9 cellular contexts compared by ENCODE assay signal in genomic region chr15:74664028-74664616, GRCh38. TPM values are rescaled to one million over a fixed set of nuclear protein-coding genes. Genes with fewer than 3 reads are reported as not detected.
A peak's percentile ranks its signal among the peaks of the same experiment; 100 is the strongest.
DNase-seq lines count a peak whose midpoint lies in the region; ATAC-seq and TF ChIP-seq lines count a peak whose summit lies in the region.
"Had no signal": no experiment of that assay in that cellular context is flagged by ENCODE, and none has a peak within 500 bp of the region (broad histone marks: within the 10 kb centered on the region; RNA-seq: fewer than 3 reads in every experiment).

No MANE protein-coding gene starts in this region.

- no peak overlapping the region for H3K4me3 ChIP-seq in vagina
- H3K4me3 ChIP-seq: GM12878 had no signal

- TF ChIP-seq POLR2A in vagina (IDR thresholded peaks at IDR 0.05), result no peak

- ATAC-seq in natural killer cell treated with Interleukin-12 subunit alpha and Interleukin-12 subunit beta and Interleukin-15 and Interleukin-18, amount 100 ng/mL, for 72 hours, result no peak
- ATAC-seq in HG03039 (IDR thresholded peaks at IDR 0.05; ENCODE audit: unreplicated experiment), result no peak
- ATAC-seq: GM12878 had no signal

- peaks cover 50% of the 10 kb centered on the region for H3K4me1 Mint-ChIP-seq in endothelial cell (ENCODE audit: unreplicated experiment)
- peaks cover 19% of the 10 kb centered on the region in 2 donors for H3K4me1 Mint-ChIP-seq in natural killer cell treated with Interleukin-12 subunit alpha and Interleukin-12 subunit beta and Interleukin-15 and Interleukin-18, amount 100 ng/mL, for 72 hours (ENCODE audit: low read depth in 2 of 2)

- peak overlapping the region; percentile 17 for H3K27ac ChIP-seq in vagina

- no peaks in the 10 kb centered on the region for H3K27me3 Mint-ChIP-seq in endothelial cell (ENCODE audit: unreplicated experiment)
- no peaks in the 10 kb centered on the region for H3K27me3 Mint-ChIP-seq in natural killer cell treated with Interleukin-12 subunit alpha and Interleukin-12 subunit beta and Interleukin-15 and Interleukin-18, amount 100 ng/mL, for 72 hours

- H3K9me3 Mint-ChIP-seq in endothelial cell (ENCODE audit: unreplicated experiment), result no peaks in the 10 kb centered on the region
- H3K9me3 Mint-ChIP-seq in natural killer cell treated with Interleukin-12 subunit alpha and Interleukin-12 subunit beta and Interleukin-15 and Interleukin-18, amount 100 ng/mL, for 72 hours, result no peaks in the 10 kb centered on the region

- H3K9me3 ChIP-seq in vagina, result no peaks in the 10 kb centered on the region

- H3K4me1 ChIP-seq in vagina, result peaks cover 7% of the 10 kb centered on the region

- H3K36me3 Mint-ChIP-seq in endothelial cell (ENCODE audit: low read depth, unreplicated experiment), result no peaks in the 10 kb centered on the region
- H3K36me3 Mint-ChIP-seq in natural killer cell treated with Interleukin-12 subunit alpha and Interleukin-12 subunit beta and Interleukin-15 and Interleukin-18, amount 100 ng/mL, for 72 hours, result peaks cover 7% of the 10 kb centered on the region

- DNase-seq in activated CD8-positive, alpha-beta memory T cell treated with anti-CD3 and anti-CD28 coated beads, Interleukin-2, amount 50 U/mL, for 48 hours, result peak; percentile 22
- no peak for DNase-seq in activated CD8-positive, alpha-beta memory T cell treated with anti-CD3 and anti-CD28 coated beads for 24 hours
- DNase-seq in endothelial cell (ENCODE audit: low spot score) (no peak), medulla oblongata (ENCODE audit: extremely low spot score) (peak; percentile 64), vagina (ENCODE audit: extremely low spot score in 2 of 2) (no peak)
- no peak for DNase-seq in stimulated activated CD4-positive, alpha-beta T cell treated with anti-CD3 and anti-CD28 coated beads, Interleukin-2, amount 100 ng/mL, for 24 hours
- DNase-seq in natural killer cell treated with Interleukin-12 subunit alpha and Interleukin-12 subunit beta and Interleukin-15 and Interleukin-18, amount 100 ng/mL, for 72 hours (ENCODE audit: low spot score), result no peak

- H3K4me3 Mint-ChIP-seq in endothelial cell (ENCODE audit: unreplicated experiment), result peak overlapping the region; percentile 21
- H3K4me3 Mint-ChIP-seq in natural killer cell treated with Interleukin-12 subunit alpha and Interleukin-12 subunit beta and Interleukin-15 and Interleukin-18, amount 100 ng/mL, for 72 hours, result no peak overlapping the region

- no peaks in the 10 kb centered on the region for H3K36me3 ChIP-seq in vagina

- H3K27me3 ChIP-seq in vagina, result no peaks in the 10 kb centered on the region

- H3K27ac Mint-ChIP-seq in endothelial cell (ENCODE audit: unreplicated experiment), result peak overlapping the region; percentile 88
- peak overlapping the region in 1 of 2 donors; percentile 51 for H3K27ac Mint-ChIP-seq in natural killer cell treated with Interleukin-12 subunit alpha and Interleukin-12 subunit beta and Interleukin-15 and Interleukin-18, amount 100 ng/mL, for 72 hours

- no peak for TF ChIP-seq CTCF in endothelial cell (IDR thresholded peaks at IDR 0.05; ENCODE audit: unreplicated experiment)
- TF ChIP-seq CTCF in vagina (IDR thresholded peaks at IDR 0.05), result no peak

- intact Hi-C loops in vagina (cut with DNase I), result no loop called here

RNA-seq across cellular contexts. Expression of gene EDC3, which starts 31.7 kb away (rescaled TPM):
- 71.0 TPM for total RNA-seq in endothelial cell (ENCODE audit: unreplicated experiment)
- 23.8 TPM for total RNA-seq in vagina
- total RNA-seq in natural killer cell treated with Interleukin-12 subunit alpha and Interleukin-12 subunit beta and Interleukin-15 and Interleukin-18, amount 100 ng/mL, for 72 hours, result 10 to 100 TPM; 69.4 to 73.0 TPM

RNA-seq across cellular contexts. Expression of gene CLK3, which starts 48.5 kb away (rescaled TPM):
- 81.7 TPM for total RNA-seq in endothelial cell (ENCODE audit: unreplicated experiment)
- total RNA-seq in vagina, result 89.1 TPM
- total RNA-seq in natural killer cell treated with Interleukin-12 subunit alpha and Interleukin-12 subunit beta and Interleukin-15 and Interleukin-18, amount 100 ng/mL, for 72 hours, result 100 to 1,000 TPM; 148 TPM

Comparison
In these comparisons a context has a peak if more than half of its experiments do, and no peak if none do; other contexts are left out.
1. DNase-seq: peak in activated CD8-positive, alpha-beta memory T cell treated with anti-CD3 and anti-CD28 coated beads, Interleukin-2, amount 50 U/mL, for 48 hours (single experiment) and medulla oblongata (single experiment); none in activated CD8-positive, alpha-beta memory T cell treated with anti-CD3 and anti-CD28 coated beads for 24 hours (single experiment), endothelial cell (single experiment), vagina (0 of 2), stimulated activated CD4-positive, alpha-beta T cell treated with anti-CD3 and anti-CD28 coated beads, Interleukin-2, amount 100 ng/mL, for 24 hours (0 of 2) and natural killer cell treated with Interleukin-12 subunit alpha and Interleukin-12 subunit beta and Interleukin-15 and Interleukin-18, amount 100 ng/mL, for 72 hours (single experiment).